Comparison of ENCODE assay signal across 1 cellular context in genomic region chr9:105887679-105888078, GRCh38.
TF ChIP-seq lines count a peak whose summit lies in the region.

No MANE protein-coding gene starts in this region.

TF ChIP-seq in H1, 55 proteins besides CTCF, POLR2A, EP300 and RAD21:
- TF ChIP-seq JUND (IDR thresholded peaks at IDR 0.05; ENCODE audit: low read length) (no peak), CBX5 (IDR thresholded peaks at IDR 0.05; ENCODE audit: low read depth, low read length) (no peak), GABPA (IDR thresholded peaks at IDR 0.05; ENCODE audit: borderline replicate concordance, insufficient read depth, low read length) (no peak), CEBPB (IDR thresholded peaks at IDR 0.05; ENCODE audit: low read depth, low read length) (no peak), HDAC6 (IDR thresholded peaks at IDR 0.05; ENCODE audit: low read depth, low read length) (no peak), BACH1 (IDR thresholded peaks at IDR 0.05; ENCODE audit: low read length) (no peak), NRF1 (IDR thresholded peaks at IDR 0.05; ENCODE audit: low read depth, low read length) (no peak)
